Comparison of ENCODE assay signal across 21 cellular contexts in genomic region chr2:191105082-191105481, GRCh38. TPM values are rescaled to one million over a fixed set of nuclear protein-coding genes. Genes with fewer than 3 reads are reported as not detected.
DNase-seq lines count a peak whose midpoint lies in the region; ATAC-seq and TF ChIP-seq lines count a peak whose summit lies in the region.
"Had no signal": no experiment of that assay in that cellular context is flagged by ENCODE, and none has a peak within 500 bp of the region (broad histone marks: within the 10 kb centered on the region; RNA-seq: fewer than 3 reads in every experiment).

No MANE protein-coding gene starts in this region.

- POLR2A ChIA-PET in activated CD4-positive, alpha-beta memory T cell treated with anti-CD3 and anti-CD28 coated beads for 36 hours (lab: Charles Lee), result no interaction called here
- POLR2A ChIA-PET in activated CD4-positive, alpha-beta memory T cell treated with anti-CD3 and anti-CD28 coated beads, Interleukin-2, amount 10 ng/mL, durations not matched to agents 7 days and 5 days (lab: Charles Lee), result interaction anchor here (1.5 to 2.3 kb wide), 2 partner anchors 10 to 12 kb away, joined by 4 to 11 read pairs; no protein-coding TSS in a partner anchor

- peak overlapping the region; percentile 58 for H2AFZ ChIP-seq in osteoblast (ENCODE audit: low read length)

- peak overlapping the region; percentile 44 for H3K27ac Mint-ChIP-seq in activated CD4-positive, alpha-beta memory T cell treated with anti-CD3 and anti-CD28 coated beads for 36 hours
- H3K27ac Mint-ChIP-seq in activated CD4-positive, alpha-beta memory T cell treated with anti-CD3 and anti-CD28 coated beads, Interleukin-2, amount 10 ng/mL, durations not matched to agents 7 days and 5 days, result no peak overlapping the region
- H3K27ac Mint-ChIP-seq: HFFc6, T-cell had no signal

- H3K9me3 Mint-ChIP-seq in activated CD4-positive, alpha-beta memory T cell treated with anti-CD3 and anti-CD28 coated beads for 36 hours, result no peaks in the 10 kb centered on the region
- H3K9me3 Mint-ChIP-seq in activated CD4-positive, alpha-beta memory T cell treated with anti-CD3 and anti-CD28 coated beads, Interleukin-2, amount 10 ng/mL, durations not matched to agents 7 days and 5 days, result no peaks in the 10 kb centered on the region
- H3K9me3 Mint-ChIP-seq: HFFc6, T-cell had no signal

- H3K4me3 ChIP-seq in RWPE2 (ENCODE audit: severe bottlenecking), result no peak overlapping the region
- H3K4me3 ChIP-seq in choroid plexus epithelial cell (ENCODE audit: low read depth, low read length), result no peak overlapping the region
- no peak overlapping the region for H3K4me3 ChIP-seq in osteoblast (ENCODE audit: insufficient read depth, low read length)
- H3K4me3 ChIP-seq in dorsolateral prefrontal cortex, result no peak overlapping the region
- H3K4me3 ChIP-seq in body of pancreas, result no peak overlapping the region
- H3K4me3 ChIP-seq: gastrocnemius medialis, thoracic aorta had no signal

- no peaks in the 10 kb centered on the region for H3K9me3 ChIP-seq in RWPE2 (ENCODE audit: severe bottlenecking)
- no peaks in the 10 kb centered on the region for H3K9me3 ChIP-seq in osteoblast (ENCODE audit: low read depth, low read length)
- no peaks in the 10 kb centered on the region for H3K9me3 ChIP-seq in body of pancreas
- H3K9me3 ChIP-seq: gastrocnemius medialis, thoracic aorta had no signal

- CTCF ChIA-PET in activated CD4-positive, alpha-beta memory T cell treated with anti-CD3 and anti-CD28 coated beads for 36 hours (lab: Charles Lee), result interaction anchor here (3.1 kb wide), 1 partner anchor 53 kb away, joined by 13 read pairs; no protein-coding TSS in a partner anchor
- CTCF ChIA-PET in activated CD4-positive, alpha-beta memory T cell treated with anti-CD3 and anti-CD28 coated beads, Interleukin-2, amount 10 ng/mL, durations not matched to agents 7 days and 5 days (lab: Charles Lee), result no interaction called here

- intact Hi-C loops in activated CD4-positive, alpha-beta memory T cell treated with anti-CD3 and anti-CD28 coated beads for 36 hours (cut with micrococcal nuclease), result no loop called here
- intact Hi-C loops in dorsolateral prefrontal cortex (cut with DNase I), result no loop called here
- intact Hi-C loops in body of pancreas (cut with DNase I), result no loop called here

- H3K27me3 Mint-ChIP-seq in activated CD4-positive, alpha-beta memory T cell treated with anti-CD3 and anti-CD28 coated beads for 36 hours, result no peaks in the 10 kb centered on the region
- H3K27me3 Mint-ChIP-seq in activated CD4-positive, alpha-beta memory T cell treated with anti-CD3 and anti-CD28 coated beads, Interleukin-2, amount 10 ng/mL, durations not matched to agents 7 days and 5 days, result no peaks in the 10 kb centered on the region
- H3K27me3 Mint-ChIP-seq: CD4-positive, CD25-positive, alpha-beta regulatory T cell; T-cell had no signal

- H3K4me1 Mint-ChIP-seq in activated CD4-positive, alpha-beta memory T cell treated with anti-CD3 and anti-CD28 coated beads for 36 hours (ENCODE audit: low read depth), result peaks cover 76% of the 10 kb centered on the region
- peaks cover 48% of the 10 kb centered on the region for H3K4me1 Mint-ChIP-seq in activated CD4-positive, alpha-beta memory T cell treated with anti-CD3 and anti-CD28 coated beads, Interleukin-2, amount 10 ng/mL, durations not matched to agents 7 days and 5 days

- TF ChIP-seq CTCF in RWPE2 (IDR thresholded peaks at IDR 0.05; ENCODE audit: poor library complexity, severe bottlenecking) (no peak), choroid plexus epithelial cell (conservative IDR thresholded peaks at IDR 0.05; ENCODE audit: low read depth, low read length) (no peak), osteoblast (IDR thresholded peaks at IDR 0.05; ENCODE audit: extremely low read depth, low read depth, low read length) (no peak), dorsolateral prefrontal cortex (IDR thresholded peaks at IDR 0.05 in 54 of 56, conservative IDR thresholded peaks at IDR 0.05 in 2 of 56; ENCODE audit: low read depth in 1 of 56, partially characterized antibody in 56 of 56) (no peak), body of pancreas (IDR thresholded peaks at IDR 0.05) (no peak)

- H3K27me3 ChIP-seq in RWPE2 (ENCODE audit: insufficient read depth, poor library complexity, severe bottlenecking) (no peaks in the 10 kb centered on the region), osteoblast (ENCODE audit: insufficient read depth, low read length) (no peaks in the 10 kb centered on the region), dorsolateral prefrontal cortex (no peaks in the 10 kb centered on the region), body of pancreas (no peaks in the 10 kb centered on the region)
- H3K27me3 ChIP-seq: gastrocnemius medialis had no signal

- ATAC-seq in RWPE2 (ENCODE audit: low read depth) (peak; percentile 54; the same call in 2 of the 3 replicates), body of pancreas (no peak)
- ATAC-seq: activated CD4-positive, CD25-positive, alpha-beta regulatory T cell treated with anti-CD3 and anti-CD28 coated beads, Interleukin-2, amount 50 U/mL, for 24 hours; gastrocnemius medialis; right cardiac atrium; T-cell had no signal

- DNase-seq in activated CD4-positive, alpha-beta memory T cell treated with anti-CD3 and anti-CD28 coated beads for 36 hours, result no peak
- no peak for DNase-seq in activated CD4-positive, alpha-beta memory T cell treated with anti-CD3 and anti-CD28 coated beads, Interleukin-2, amount 10 ng/mL, durations not matched to agents 7 days and 5 days
- DNase-seq in RWPE2 (ENCODE audit: low spot score) (no peak), choroid plexus epithelial cell (ENCODE audit: low read depth) (peak; percentile 28), osteoblast (ENCODE audit: insufficient read length, low spot score, missing footprints) (no peak), dorsolateral prefrontal cortex (no peak), activated gamma-delta T cell treated with Interleukin-2 at 50 U/mL for 16 hours (no peak), body of pancreas (no peak)
- DNase-seq: 8988T; anterior cingulate cortex; CD4-positive, CD25-positive, alpha-beta regulatory T cell; gastrocnemius medialis; HFFc6; NCI-H2081; NCI-H774; right cardiac atrium; RPMI8226; stimulated activated CD4-positive, alpha-beta T cell treated with anti-CD3 and anti-CD28 coated beads, Interleukin-2, amount 100 ng/mL, for 24 hours; T-cell had no signal

- TF ChIP-seq POLR2A in body of pancreas (IDR thresholded peaks at IDR 0.05), result no peak

- H3K36me3 ChIP-seq in RWPE2 (ENCODE audit: low read depth), result no peaks in the 10 kb centered on the region
- H3K36me3 ChIP-seq in osteoblast (ENCODE audit: insufficient read depth, low read length), result no peaks in the 10 kb centered on the region
- no peaks in the 10 kb centered on the region for H3K36me3 ChIP-seq in body of pancreas (replicated peaks in 1 of 2; ENCODE audit: insufficient read depth in 1 of 2, low read depth in 2 of 2)
- H3K36me3 ChIP-seq: gastrocnemius medialis, thoracic aorta had no signal

- H3K27ac ChIP-seq in RWPE2 (ENCODE audit: poor library complexity, severe bottlenecking), result no peak overlapping the region
- H3K27ac ChIP-seq in osteoblast (ENCODE audit: low read depth, low read length), result no peak overlapping the region
- H3K27ac ChIP-seq in dorsolateral prefrontal cortex, result no peak overlapping the region
- no peak overlapping the region for H3K27ac ChIP-seq in body of pancreas
- H3K27ac ChIP-seq: gastrocnemius medialis, thoracic aorta had no signal

- no peaks in the 10 kb centered on the region for H4K20me1 ChIP-seq in osteoblast (ENCODE audit: insufficient read depth, low read length)

- no peak overlapping the region for H3K4me2 ChIP-seq in osteoblast (ENCODE audit: insufficient read depth, low read length)

- H3K4me3 Mint-ChIP-seq in activated CD4-positive, alpha-beta memory T cell treated with anti-CD3 and anti-CD28 coated beads for 36 hours, result no peak overlapping the region
- H3K4me3 Mint-ChIP-seq in activated CD4-positive, alpha-beta memory T cell treated with anti-CD3 and anti-CD28 coated beads, Interleukin-2, amount 10 ng/mL, durations not matched to agents 7 days and 5 days, result no peak overlapping the region
- H3K4me3 Mint-ChIP-seq: CD4-positive, CD25-positive, alpha-beta regulatory T cell; HFFc6; T-cell had no signal

- no peaks in the 10 kb centered on the region for H3K79me2 ChIP-seq in osteoblast (ENCODE audit: insufficient read depth, low read length)

- 64 to 77% methylated on average over 3 of the region's 3 CpGs for WGBS in body of pancreas, 2 donors

- H3K4me1 ChIP-seq in RWPE2 (ENCODE audit: insufficient read depth, poor library complexity, severe bottlenecking) (no peaks in the 10 kb centered on the region), osteoblast (ENCODE audit: insufficient read depth, low read length) (peaks cover 7% of the 10 kb centered on the region), body of pancreas (no peaks in the 10 kb centered on the region)
- H3K4me1 ChIP-seq: gastrocnemius medialis had no signal

- peaks cover 20% of the 10 kb centered on the region for H3K36me3 Mint-ChIP-seq in activated CD4-positive, alpha-beta memory T cell treated with anti-CD3 and anti-CD28 coated beads for 36 hours
- peaks cover 62% of the 10 kb centered on the region for H3K36me3 Mint-ChIP-seq in activated CD4-positive, alpha-beta memory T cell treated with anti-CD3 and anti-CD28 coated beads, Interleukin-2, amount 10 ng/mL, durations not matched to agents 7 days and 5 days (ENCODE audit: low read depth)

RNA-seq across cellular contexts. Expression of gene STAT4, which starts 45.7 kb away (rescaled TPM):
- 10 to 100 TPM; 52.4 to 52.6 TPM for total RNA-seq in activated CD4-positive, alpha-beta memory T cell treated with anti-CD3 and anti-CD28 coated beads for 36 hours
- 100 to 1,000 TPM; 122 to 124 TPM for total RNA-seq in activated CD4-positive, alpha-beta memory T cell treated with anti-CD3 and anti-CD28 coated beads, Interleukin-2, amount 10 ng/mL, durations not matched to agents 7 days and 5 days
- total RNA-seq in osteoblast (11.5 and 16.6 TPM in 2 replicates), dorsolateral prefrontal cortex (10 to 100 TPM in 119 of 120 experiments, 1 to 10 TPM in 1; 8.5 to 69.1 (median 36.3) TPM), body of pancreas (1 to 10 TPM in 1 of 2 donors, under 1 TPM in 1; 0.52 to 2.6 TPM)
